In genomic region chr3:193520738-193521137, GRCh38 we compare ENCODE assay signal across 1 cellular context.
TF ChIP-seq lines count a peak whose summit lies in the region.

No MANE protein-coding gene starts in this region.

TF ChIP-seq in WTC11, 78 proteins besides CTCF, POLR2A, EP300 and RAD21 (continued from another document):
- no peak for TF ChIP-seq AFF4 (CRISPR knock-in tag; IDR thresholded peaks at IDR 0.05; ENCODE audit: borderline replicate concordance)
TF ChIP-seq in WTC11: peak in this region for 0.
